Comparison of ENCODE assay signal across 8 cellular contexts in genomic region chr14:91241848-91242247, GRCh38. TPM values are rescaled to one million over a fixed set of nuclear protein-coding genes. Genes with fewer than 3 reads are reported as not detected.
DNase-seq lines count a peak whose midpoint lies in the region; ATAC-seq and TF ChIP-seq lines count a peak whose summit lies in the region.

No MANE protein-coding gene starts in this region.

- no peaks in the 10 kb centered on the region for H3K27me3 Mint-ChIP-seq in activated T-helper 2 cell treated with anti-CD3 and anti-CD28 coated beads, Interferon-gamma antibody, Interleukin-2, Interleukin-4, amounts not matched to agents 10 μg/mL and 5 μg/mL and 100 μg/mL, durations not matched to agents 14 hours and 24 hours and 36 hours (ENCODE audit: low read depth)

- peaks cover 60% of the 10 kb centered on the region for H3K36me3 Mint-ChIP-seq in activated T-helper 2 cell treated with anti-CD3 and anti-CD28 coated beads, Interferon-gamma antibody, Interleukin-2, Interleukin-4, amounts not matched to agents 10 μg/mL and 5 μg/mL and 100 μg/mL, durations not matched to agents 14 hours and 24 hours and 36 hours (ENCODE audit: low read depth)

- ATAC-seq in GM19328 (IDR thresholded peaks at IDR 0.05; ENCODE audit: unreplicated experiment) (peak; percentile 70), HG03378 (IDR thresholded peaks at IDR 0.05; ENCODE audit: unreplicated experiment) (peak; percentile 56)

- no peak for TF ChIP-seq POLR2A in erythroblast (IDR thresholded peaks at IDR 0.05; ENCODE audit: low read length)

- intact Hi-C loops in activated T-helper 2 cell treated with anti-CD3 and anti-CD28 coated beads, Interferon-gamma antibody, Interleukin-2, Interleukin-4, amounts not matched to agents 10 μg/mL and 5 μg/mL and 100 μg/mL, durations not matched to agents 14 hours and 24 hours and 36 hours (cut with micrococcal nuclease), result loop anchor here (2.0 to 10.0 kb wide), 2 partner anchors 181 to 857 kb away; partner anchors contain the start of gene RPS6KA5

- peak overlapping the region; percentile 84 for H3K27ac Mint-ChIP-seq in activated T-helper 2 cell treated with anti-CD3 and anti-CD28 coated beads, Interferon-gamma antibody, Interleukin-2, Interleukin-4, amounts not matched to agents 10 μg/mL and 5 μg/mL and 100 μg/mL, durations not matched to agents 14 hours and 24 hours and 36 hours

- peaks cover 79% of the 10 kb centered on the region for H3K4me1 Mint-ChIP-seq in activated T-helper 2 cell treated with anti-CD3 and anti-CD28 coated beads, Interferon-gamma antibody, Interleukin-2, Interleukin-4, amounts not matched to agents 10 μg/mL and 5 μg/mL and 100 μg/mL, durations not matched to agents 14 hours and 24 hours and 36 hours (ENCODE audit: low read depth)

- H3K9me3 Mint-ChIP-seq in activated T-helper 2 cell treated with anti-CD3 and anti-CD28 coated beads, Interferon-gamma antibody, Interleukin-2, Interleukin-4, amounts not matched to agents 10 μg/mL and 5 μg/mL and 100 μg/mL, durations not matched to agents 14 hours and 24 hours and 36 hours, result no peaks in the 10 kb centered on the region

- DNase-seq in AML-193 (lab: John Stamatoyannopoulos, UW), result peak; percentile 63 to 76
- peak; percentile 40 for DNase-seq in activated T-helper 2 cell treated with anti-CD3 and anti-CD28 coated beads, Interferon-gamma antibody, Interleukin-2, Interleukin-4, amounts not matched to agents 10 μg/mL and 5 μg/mL and 100 μg/mL, durations not matched to agents 14 hours and 24 hours and 36 hours (ENCODE audit: low spot score)
- DNase-seq in NCI-H510A treated with DMSO at 0.1 percent for 48 hours (lab: John Stamatoyannopoulos, UW), result no peak
- DNase-seq in RKO (ENCODE audit: low spot score), result no peak
- no peak for DNase-seq in erythroblast (lab: John Stamatoyannopoulos, UW)
- no peak for DNase-seq in GM19238 (ENCODE audit: insufficient read length, low spot score)

- H3K4me3 Mint-ChIP-seq in activated T-helper 2 cell treated with anti-CD3 and anti-CD28 coated beads, Interferon-gamma antibody, Interleukin-2, Interleukin-4, amounts not matched to agents 10 μg/mL and 5 μg/mL and 100 μg/mL, durations not matched to agents 14 hours and 24 hours and 36 hours (ENCODE audit: low read depth), result peak overlapping the region; percentile 84

RNA-seq across cellular contexts. Expression of gene GPR68, which starts 2.7 kb away (rescaled TPM):
- 5.7 and 6.0 TPM in 2 replicates for total RNA-seq in activated T-helper 2 cell treated with anti-CD3 and anti-CD28 coated beads, Interferon-gamma antibody, Interleukin-2, Interleukin-4, amounts not matched to agents 10 μg/mL and 5 μg/mL and 100 μg/mL, durations not matched to agents 14 hours and 24 hours and 36 hours

Comparison
In these comparisons a context has a peak if more than half of its experiments do, and no peak if none do; other contexts are left out.
1. DNase-seq: peak in AML-193 (2 of 2) and activated T-helper 2 cell treated with anti-CD3 and anti-CD28 coated beads, Interferon-gamma antibody, Interleukin-2, Interleukin-4, amounts not matched to agents 10 μg/mL and 5 μg/mL and 100 μg/mL, durations not matched to agents 14 hours and 24 hours and 36 hours (single experiment); none in NCI-H510A treated with DMSO at 0.1 percent for 48 hours (single experiment), RKO (single experiment), erythroblast (0 of 2) and GM19238 (single experiment).